In the genomic region with DNA sequence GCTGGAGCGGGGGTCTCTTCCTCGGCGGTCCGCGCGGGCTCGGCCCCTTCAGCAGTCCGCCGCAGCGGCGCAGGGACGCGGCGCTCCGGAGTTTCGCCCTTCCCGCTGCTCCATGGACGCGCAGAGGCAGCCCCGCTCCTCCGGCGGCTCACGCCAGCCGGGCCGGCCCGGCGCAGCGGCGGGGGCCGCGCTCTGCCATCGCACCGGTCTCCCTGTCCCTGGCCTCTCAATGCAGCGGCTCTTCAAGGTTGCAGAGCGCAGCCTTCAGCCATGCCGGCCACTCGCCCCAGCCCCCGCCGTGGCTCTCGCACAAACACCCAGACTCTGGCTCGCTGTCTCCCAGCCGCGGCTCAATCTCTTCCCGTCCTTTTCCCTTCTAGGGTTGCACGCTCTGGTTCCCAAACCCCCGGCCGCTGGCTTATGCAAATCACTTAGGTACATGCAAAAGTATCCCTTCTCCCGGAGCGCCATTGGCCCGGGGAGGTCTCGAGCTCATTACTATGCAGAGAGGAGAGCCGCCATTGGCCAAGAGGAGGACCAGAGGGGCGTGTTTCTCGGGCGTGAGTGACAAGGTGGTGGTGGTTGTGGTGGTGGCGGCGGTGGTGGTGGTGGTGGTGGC, we compare ENCODE assay signal across 1 cellular context.
TF ChIP-seq lines count a peak whose summit lies in the region.

A gene with protein sequence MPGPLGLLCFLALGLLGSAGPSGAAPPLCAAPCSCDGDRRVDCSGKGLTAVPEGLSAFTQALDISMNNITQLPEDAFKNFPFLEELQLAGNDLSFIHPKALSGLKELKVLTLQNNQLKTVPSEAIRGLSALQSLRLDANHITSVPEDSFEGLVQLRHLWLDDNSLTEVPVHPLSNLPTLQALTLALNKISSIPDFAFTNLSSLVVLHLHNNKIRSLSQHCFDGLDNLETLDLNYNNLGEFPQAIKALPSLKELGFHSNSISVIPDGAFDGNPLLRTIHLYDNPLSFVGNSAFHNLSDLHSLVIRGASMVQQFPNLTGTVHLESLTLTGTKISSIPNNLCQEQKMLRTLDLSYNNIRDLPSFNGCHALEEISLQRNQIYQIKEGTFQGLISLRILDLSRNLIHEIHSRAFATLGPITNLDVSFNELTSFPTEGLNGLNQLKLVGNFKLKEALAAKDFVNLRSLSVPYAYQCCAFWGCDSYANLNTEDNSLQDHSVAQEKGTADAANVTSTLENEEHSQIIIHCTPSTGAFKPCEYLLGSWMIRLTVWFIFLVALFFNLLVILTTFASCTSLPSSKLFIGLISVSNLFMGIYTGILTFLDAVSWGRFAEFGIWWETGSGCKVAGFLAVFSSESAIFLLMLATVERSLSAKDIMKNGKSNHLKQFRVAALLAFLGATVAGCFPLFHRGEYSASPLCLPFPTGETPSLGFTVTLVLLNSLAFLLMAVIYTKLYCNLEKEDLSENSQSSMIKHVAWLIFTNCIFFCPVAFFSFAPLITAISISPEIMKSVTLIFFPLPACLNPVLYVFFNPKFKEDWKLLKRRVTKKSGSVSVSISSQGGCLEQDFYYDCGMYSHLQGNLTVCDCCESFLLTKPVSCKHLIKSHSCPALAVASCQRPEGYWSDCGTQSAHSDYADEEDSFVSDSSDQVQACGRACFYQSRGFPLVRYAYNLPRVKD (minus strand): TSS at position 393 of the 619 bp plus-strand sequence. CDS start 488 bp downstream, outside the sequence.

TF ChIP-seq in HepG2, 621 proteins besides CTCF, POLR2A, EP300 and RAD21 (continued from another document and continues in another):
- TF ChIP-seq, protein P1, sequence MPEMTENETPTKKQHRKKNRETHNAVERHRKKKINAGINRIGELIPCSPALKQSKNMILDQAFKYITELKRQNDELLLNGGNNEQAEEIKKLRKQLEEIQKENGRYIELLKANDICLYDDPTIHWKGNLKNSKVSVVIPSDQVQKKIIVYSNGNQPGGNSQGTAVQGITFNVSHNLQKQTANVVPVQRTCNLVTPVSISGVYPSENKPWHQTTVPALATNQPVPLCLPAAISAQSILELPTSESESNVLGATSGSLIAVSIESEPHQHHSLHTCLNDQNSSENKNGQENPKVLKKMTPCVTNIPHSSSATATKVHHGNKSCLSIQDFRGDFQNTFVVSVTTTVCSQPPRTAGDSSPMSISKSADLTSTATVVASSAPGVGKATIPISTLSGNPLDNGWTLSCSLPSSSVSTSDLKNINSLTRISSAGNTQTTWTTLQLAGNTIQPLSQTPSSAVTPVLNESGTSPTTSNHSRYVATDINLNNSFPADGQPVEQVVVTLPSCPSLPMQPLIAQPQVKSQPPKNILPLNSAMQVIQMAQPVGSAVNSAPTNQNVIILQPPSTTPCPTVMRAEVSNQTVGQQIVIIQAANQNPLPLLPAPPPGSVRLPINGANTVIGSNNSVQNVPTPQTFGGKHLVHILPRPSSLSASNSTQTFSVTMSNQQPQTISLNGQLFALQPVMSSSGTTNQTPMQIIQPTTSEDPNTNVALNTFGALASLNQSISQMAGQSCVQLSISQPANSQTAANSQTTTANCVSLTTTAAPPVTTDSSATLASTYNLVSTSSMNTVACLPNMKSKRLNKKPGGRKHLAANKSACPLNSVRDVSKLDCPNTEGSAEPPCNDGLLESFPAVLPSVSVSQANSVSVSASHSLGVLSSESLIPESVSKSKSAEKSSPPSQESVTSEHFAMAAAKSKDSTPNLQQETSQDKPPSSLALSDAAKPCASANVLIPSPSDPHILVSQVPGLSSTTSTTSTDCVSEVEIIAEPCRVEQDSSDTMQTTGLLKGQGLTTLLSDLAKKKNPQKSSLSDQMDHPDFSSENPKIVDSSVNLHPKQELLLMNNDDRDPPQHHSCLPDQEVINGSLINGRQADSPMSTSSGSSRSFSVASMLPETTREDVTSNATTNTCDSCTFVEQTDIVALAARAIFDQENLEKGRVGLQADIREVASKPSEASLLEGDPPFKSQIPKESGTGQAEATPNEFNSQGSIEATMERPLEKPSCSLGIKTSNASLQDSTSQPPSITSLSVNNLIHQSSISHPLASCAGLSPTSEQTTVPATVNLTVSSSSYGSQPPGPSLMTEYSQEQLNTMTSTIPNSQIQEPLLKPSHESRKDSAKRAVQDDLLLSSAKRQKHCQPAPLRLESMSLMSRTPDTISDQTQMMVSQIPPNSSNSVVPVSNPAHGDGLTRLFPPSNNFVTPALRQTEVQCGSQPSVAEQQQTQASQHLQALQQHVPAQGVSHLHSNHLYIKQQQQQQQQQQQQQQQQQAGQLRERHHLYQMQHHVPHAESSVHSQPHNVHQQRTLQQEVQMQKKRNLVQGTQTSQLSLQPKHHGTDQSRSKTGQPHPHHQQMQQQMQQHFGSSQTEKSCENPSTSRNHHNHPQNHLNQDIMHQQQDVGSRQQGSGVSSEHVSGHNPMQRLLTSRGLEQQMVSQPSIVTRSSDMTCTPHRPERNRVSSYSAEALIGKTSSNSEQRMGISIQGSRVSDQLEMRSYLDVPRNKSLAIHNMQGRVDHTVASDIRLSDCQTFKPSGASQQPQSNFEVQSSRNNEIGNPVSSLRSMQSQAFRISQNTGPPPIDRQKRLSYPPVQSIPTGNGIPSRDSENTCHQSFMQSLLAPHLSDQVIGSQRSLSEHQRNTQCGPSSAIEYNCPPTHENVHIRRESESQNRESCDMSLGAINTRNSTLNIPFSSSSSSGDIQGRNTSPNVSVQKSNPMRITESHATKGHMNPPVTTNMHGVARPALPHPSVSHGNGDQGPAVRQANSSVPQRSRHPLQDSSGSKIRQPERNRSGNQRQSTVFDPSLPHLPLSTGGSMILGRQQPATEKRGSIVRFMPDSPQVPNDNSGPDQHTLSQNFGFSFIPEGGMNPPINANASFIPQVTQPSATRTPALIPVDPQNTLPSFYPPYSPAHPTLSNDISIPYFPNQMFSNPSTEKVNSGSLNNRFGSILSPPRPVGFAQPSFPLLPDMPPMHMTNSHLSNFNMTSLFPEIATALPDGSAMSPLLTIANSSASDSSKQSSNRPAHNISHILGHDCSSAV (CRISPR knock-in tag; IDR thresholded peaks at IDR 0.05; ENCODE audit: borderline replicate concordance), result no peak
- no peak for TF ChIP-seq JUND (CRISPR knock-in tag; IDR thresholded peaks at IDR 0.05)
- TF ChIP-seq NONO (IDR thresholded peaks at IDR 0.05), result no peak
- 0 out of 2 replicates have a peak, but pooled peaks have one; percentile 34 for TF ChIP-seq NONO (CRISPR knock-in tag; conservative IDR thresholded peaks at IDR 0.05)
- TF ChIP-seq PAX8 (CRISPR knock-in tag; IDR thresholded peaks at IDR 0.05; ENCODE audit: borderline replicate concordance), result 0 out of 2 replicates have a peak, but pooled peaks have one; percentile 46
- TF ChIP-seq KLF16 (CRISPR knock-in tag; IDR thresholded peaks at IDR 0.05), result peak in 1 of 2 experiments; percentile 36; a peak in 1 of 4 replicates
- TF ChIP-seq SAP130 (CRISPR knock-in tag; IDR thresholded peaks at IDR 0.05; ENCODE audit: low read depth), result peak; percentile 86
- TF ChIP-seq GATA4 (IDR thresholded peaks at IDR 0.05; ENCODE audit: borderline replicate concordance, low read depth), result 0 out of 2 replicates have a peak, but pooled peaks have one; percentile 27
- peak; percentile 51 for TF ChIP-seq ZNF883 (CRISPR knock-in tag; IDR thresholded peaks at IDR 0.05; ENCODE audit: not compliant biosample characterization)
- TF ChIP-seq, protein P2, sequence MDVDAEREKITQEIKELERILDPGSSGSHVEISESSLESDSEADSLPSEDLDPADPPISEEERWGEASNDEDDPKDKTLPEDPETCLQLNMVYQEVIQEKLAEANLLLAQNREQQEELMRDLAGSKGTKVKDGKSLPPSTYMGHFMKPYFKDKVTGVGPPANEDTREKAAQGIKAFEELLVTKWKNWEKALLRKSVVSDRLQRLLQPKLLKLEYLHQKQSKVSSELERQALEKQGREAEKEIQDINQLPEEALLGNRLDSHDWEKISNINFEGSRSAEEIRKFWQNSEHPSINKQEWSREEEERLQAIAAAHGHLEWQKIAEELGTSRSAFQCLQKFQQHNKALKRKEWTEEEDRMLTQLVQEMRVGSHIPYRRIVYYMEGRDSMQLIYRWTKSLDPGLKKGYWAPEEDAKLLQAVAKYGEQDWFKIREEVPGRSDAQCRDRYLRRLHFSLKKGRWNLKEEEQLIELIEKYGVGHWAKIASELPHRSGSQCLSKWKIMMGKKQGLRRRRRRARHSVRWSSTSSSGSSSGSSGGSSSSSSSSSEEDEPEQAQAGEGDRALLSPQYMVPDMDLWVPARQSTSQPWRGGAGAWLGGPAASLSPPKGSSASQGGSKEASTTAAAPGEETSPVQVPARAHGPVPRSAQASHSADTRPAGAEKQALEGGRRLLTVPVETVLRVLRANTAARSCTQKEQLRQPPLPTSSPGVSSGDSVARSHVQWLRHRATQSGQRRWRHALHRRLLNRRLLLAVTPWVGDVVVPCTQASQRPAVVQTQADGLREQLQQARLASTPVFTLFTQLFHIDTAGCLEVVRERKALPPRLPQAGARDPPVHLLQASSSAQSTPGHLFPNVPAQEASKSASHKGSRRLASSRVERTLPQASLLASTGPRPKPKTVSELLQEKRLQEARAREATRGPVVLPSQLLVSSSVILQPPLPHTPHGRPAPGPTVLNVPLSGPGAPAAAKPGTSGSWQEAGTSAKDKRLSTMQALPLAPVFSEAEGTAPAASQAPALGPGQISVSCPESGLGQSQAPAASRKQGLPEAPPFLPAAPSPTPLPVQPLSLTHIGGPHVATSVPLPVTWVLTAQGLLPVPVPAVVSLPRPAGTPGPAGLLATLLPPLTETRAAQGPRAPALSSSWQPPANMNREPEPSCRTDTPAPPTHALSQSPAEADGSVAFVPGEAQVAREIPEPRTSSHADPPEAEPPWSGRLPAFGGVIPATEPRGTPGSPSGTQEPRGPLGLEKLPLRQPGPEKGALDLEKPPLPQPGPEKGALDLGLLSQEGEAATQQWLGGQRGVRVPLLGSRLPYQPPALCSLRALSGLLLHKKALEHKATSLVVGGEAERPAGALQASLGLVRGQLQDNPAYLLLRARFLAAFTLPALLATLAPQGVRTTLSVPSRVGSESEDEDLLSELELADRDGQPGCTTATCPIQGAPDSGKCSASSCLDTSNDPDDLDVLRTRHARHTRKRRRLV (CRISPR knock-in tag; IDR thresholded peaks at IDR 0.05), result peak; percentile 97
- TF ChIP-seq ZNF33A (CRISPR knock-in tag; IDR thresholded peaks at IDR 0.05; ENCODE audit: borderline replicate concordance), result no peak
- TF ChIP-seq MEF2D (CRISPR knock-in tag; IDR thresholded peaks at IDR 0.05), result no peak
- no peak for TF ChIP-seq ZNF136 (CRISPR knock-in tag; IDR thresholded peaks at IDR 0.05; ENCODE audit: low read depth)
- TF ChIP-seq, protein P3, sequence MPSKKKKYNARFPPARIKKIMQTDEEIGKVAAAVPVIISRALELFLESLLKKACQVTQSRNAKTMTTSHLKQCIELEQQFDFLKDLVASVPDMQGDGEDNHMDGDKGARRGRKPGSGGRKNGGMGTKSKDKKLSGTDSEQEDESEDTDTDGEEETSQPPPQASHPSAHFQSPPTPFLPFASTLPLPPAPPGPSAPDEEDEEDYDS (CRISPR knock-in tag; IDR thresholded peaks at IDR 0.05), result peak; percentile 90
- TF ChIP-seq ZNF329 (CRISPR knock-in tag; IDR thresholded peaks at IDR 0.05; ENCODE audit: low read depth), result peak; percentile 61; the same call in 1 of the 2 replicates
- TF ChIP-seq, protein P4, sequence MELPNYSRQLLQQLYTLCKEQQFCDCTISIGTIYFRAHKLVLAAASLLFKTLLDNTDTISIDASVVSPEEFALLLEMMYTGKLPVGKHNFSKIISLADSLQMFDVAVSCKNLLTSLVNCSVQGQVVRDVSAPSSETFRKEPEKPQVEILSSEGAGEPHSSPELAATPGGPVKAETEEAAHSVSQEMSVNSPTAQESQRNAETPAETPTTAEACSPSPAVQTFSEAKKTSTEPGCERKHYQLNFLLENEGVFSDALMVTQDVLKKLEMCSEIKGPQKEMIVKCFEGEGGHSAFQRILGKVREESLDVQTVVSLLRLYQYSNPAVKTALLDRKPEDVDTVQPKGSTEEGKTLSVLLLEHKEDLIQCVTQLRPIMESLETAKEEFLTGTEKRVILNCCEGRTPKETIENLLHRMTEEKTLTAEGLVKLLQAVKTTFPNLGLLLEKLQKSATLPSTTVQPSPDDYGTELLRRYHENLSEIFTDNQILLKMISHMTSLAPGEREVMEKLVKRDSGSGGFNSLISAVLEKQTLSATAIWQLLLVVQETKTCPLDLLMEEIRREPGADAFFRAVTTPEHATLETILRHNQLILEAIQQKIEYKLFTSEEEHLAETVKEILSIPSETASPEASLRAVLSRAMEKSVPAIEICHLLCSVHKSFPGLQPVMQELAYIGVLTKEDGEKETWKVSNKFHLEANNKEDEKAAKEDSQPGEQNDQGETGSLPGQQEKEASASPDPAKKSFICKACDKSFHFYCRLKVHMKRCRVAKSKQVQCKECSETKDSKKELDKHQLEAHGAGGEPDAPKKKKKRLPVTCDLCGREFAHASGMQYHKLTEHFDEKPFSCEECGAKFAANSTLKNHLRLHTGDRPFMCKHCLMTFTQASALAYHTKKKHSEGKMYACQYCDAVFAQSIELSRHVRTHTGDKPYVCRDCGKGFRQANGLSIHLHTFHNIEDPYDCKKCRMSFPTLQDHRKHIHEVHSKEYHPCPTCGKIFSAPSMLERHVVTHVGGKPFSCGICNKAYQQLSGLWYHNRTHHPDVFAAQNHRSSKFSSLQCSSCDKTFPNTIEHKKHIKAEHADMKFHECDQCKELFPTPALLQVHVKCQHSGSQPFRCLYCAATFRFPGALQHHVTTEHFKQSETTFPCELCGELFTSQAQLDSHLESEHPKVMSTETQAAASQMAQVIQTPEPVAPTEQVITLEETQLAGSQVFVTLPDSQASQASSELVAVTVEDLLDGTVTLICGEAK (IDR thresholded peaks at IDR 0.05), result no peak
- TF ChIP-seq, protein P4 (CRISPR knock-in tag; IDR thresholded peaks at IDR 0.05), result 0 out of 2 replicates have a peak, but pooled peaks have one; percentile 29
- TF ChIP-seq SPEN (CRISPR knock-in tag; IDR thresholded peaks at IDR 0.05; ENCODE audit: low read depth), result peak; percentile 41
- TF ChIP-seq NFYB (CRISPR knock-in tag; IDR thresholded peaks at IDR 0.05), result peak; percentile 62
